ENCODE assay signal across 19 cellular contexts in the genomic region with DNA sequence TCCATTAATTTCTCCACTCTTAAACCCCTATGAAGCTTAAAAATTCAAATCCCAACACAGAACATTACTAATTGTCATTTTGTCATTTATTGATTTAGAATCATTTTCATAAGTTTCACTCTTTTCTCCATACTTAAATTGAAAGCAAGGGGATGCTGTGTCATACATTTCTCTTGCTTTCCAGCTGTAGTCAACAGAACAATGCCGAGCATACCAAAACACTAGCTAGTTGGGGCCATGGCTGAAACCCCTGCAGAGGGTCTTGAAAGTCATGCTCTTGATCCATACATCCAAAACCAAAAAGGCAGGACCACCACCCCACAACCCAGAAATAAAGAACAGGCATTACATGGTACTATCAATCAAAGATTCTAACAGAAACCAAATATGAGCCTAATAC.
"Had no signal": no experiment of that assay in that cellular context is flagged by ENCODE, and none has a peak within 500 bp of the region (broad histone marks: within the 10 kb centered on the region; RNA-seq: fewer than 3 reads in every experiment).

No MANE protein-coding gene starts in this region.

- H3K27ac ChIP-seq: foreskin keratinocyte, parathyroid adenoma, psoas muscle, right lobe of liver, suprapubic skin, thyroid gland had no signal

- H3K36me3 ChIP-seq: right lobe of liver, suprapubic skin, thyroid gland had no signal

- H3K4me3 Mint-ChIP-seq: dendritic cell treated with granulocyte-macrophage colony-stimulating factor and Interleukin-4, amounts not matched to agents 40 ng/mL and 50 ng/mL, for 4 days; effector memory CD8-positive, alpha-beta T cell; natural killer cell; stimulated activated effector memory CD8-positive, alpha-beta T cell treated with anti-CD3 and anti-CD28 coated beads, Interleukin-12 subunit alpha, Interleukin-12 subunit beta, amount 100 ng/mL, for 72 hours; type B pancreatic cell had no signal

- FAIRE-seq: urothelium cell line had no signal

- ATAC-seq: effector memory CD8-positive, alpha-beta T cell; foreskin keratinocyte; natural killer cell; right lobe of liver; stimulated activated effector memory CD8-positive, alpha-beta T cell treated with anti-CD3 and anti-CD28 coated beads, Interleukin-12 subunit alpha, Interleukin-12 subunit beta, amount 100 ng/mL, for 72 hours; stimulated activated naive CD8-positive, alpha-beta T cell treated with anti-CD3 and anti-CD28 coated beads, Interleukin-15, Interleukin-2, amounts not matched to agents 100 U/mL and 50 U/mL, for 24 hours had no signal

- DNase-seq: effector memory CD8-positive, alpha-beta T cell; erythroblast; foreskin keratinocyte; kidney glomerular epithelial cell; natural killer cell; occipital lobe; psoas muscle; retina; right lobe of liver; stimulated activated CD4-positive, alpha-beta T cell treated with anti-CD3 and anti-CD28 coated beads, Interleukin-4, amount 100 ng/mL, for 1 hour; stimulated activated CD8-positive, alpha-beta memory T cell treated with anti-CD3 and anti-CD28 coated beads, Interleukin-4, amount 100 ng/mL, for 48 hours; stimulated activated naive CD8-positive, alpha-beta T cell treated with anti-CD3 and anti-CD28 coated beads, Interleukin-15, Interleukin-2, amounts not matched to agents 100 U/mL and 50 U/mL, for 24 hours; thyroid gland had no signal

- H3K4me1 ChIP-seq: foreskin keratinocyte, thyroid gland had no signal

- H3K9me3 Mint-ChIP-seq: dendritic cell treated with granulocyte-macrophage colony-stimulating factor and Interleukin-4, amounts not matched to agents 40 ng/mL and 50 ng/mL, for 4 days; effector memory CD8-positive, alpha-beta T cell; natural killer cell; stimulated activated effector memory CD8-positive, alpha-beta T cell treated with anti-CD3 and anti-CD28 coated beads, Interleukin-12 subunit alpha, Interleukin-12 subunit beta, amount 100 ng/mL, for 72 hours had no signal

- H3K4me3 ChIP-seq: psoas muscle, right lobe of liver, suprapubic skin, thyroid gland had no signal

- H2AFZ ChIP-seq: parathyroid adenoma had no signal

- H3K27me3 ChIP-seq: foreskin keratinocyte, right lobe of liver, suprapubic skin, thyroid gland had no signal

- H3K36me3 Mint-ChIP-seq: natural killer cell had no signal

- H3K27ac Mint-ChIP-seq: dendritic cell treated with granulocyte-macrophage colony-stimulating factor and Interleukin-4, amounts not matched to agents 40 ng/mL and 50 ng/mL, for 4 days; stimulated activated effector memory CD8-positive, alpha-beta T cell treated with anti-CD3 and anti-CD28 coated beads, Interleukin-12 subunit alpha, Interleukin-12 subunit beta, amount 100 ng/mL, for 72 hours; type B pancreatic cell had no signal

- H3K27me3 Mint-ChIP-seq: dendritic cell treated with granulocyte-macrophage colony-stimulating factor and Interleukin-4, amounts not matched to agents 40 ng/mL and 50 ng/mL, for 4 days; effector memory CD8-positive, alpha-beta T cell; type B pancreatic cell had no signal
